8 cellular contexts compared by ENCODE assay signal in the genomic region with DNA sequence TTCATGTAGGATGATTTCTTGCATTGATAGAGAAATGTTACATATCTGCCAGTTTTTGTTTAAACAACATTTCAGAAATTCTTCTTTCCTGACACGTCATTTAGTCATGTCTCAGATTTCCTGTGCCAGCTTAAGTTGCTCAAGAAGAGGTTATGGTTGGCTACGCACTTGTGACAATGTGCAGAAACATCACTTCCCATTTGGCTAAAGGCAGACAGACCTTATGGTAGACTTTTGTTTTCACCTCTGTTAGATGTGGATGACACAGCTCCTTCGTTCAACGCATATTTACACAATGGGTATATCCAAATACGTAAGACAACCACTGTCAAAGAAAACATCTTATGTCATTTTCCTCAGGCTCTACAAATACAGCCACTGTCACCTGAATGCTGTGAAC.
DNase-seq lines count a peak whose midpoint lies in the region; ATAC-seq and TF ChIP-seq lines count a peak whose summit lies in the region.

No MANE protein-coding gene starts in this region.

- H3K27ac ChIP-seq in OCI-LY3 (ENCODE audit: low read length) (peak overlapping the region; percentile 30; the same call in 1 of the 2 replicates), fibroblast of lung (ENCODE audit: insufficient read depth, low read length) (peak overlapping the region; percentile 82), gastrocnemius medialis (peak overlapping the region in 3 of 4 donors; percentile 18 to 32 (median 20))

- peak; percentile 87 to 95 for DNase-seq in fibroblast of lung (ENCODE audit: low read depth in 2 of 2)
- DNase-seq in gastrocnemius medialis, result peak; percentile 9 to 23
- no peak for DNase-seq in activated CD4-positive, alpha-beta T cell treated with anti-CD3 and anti-CD28 coated beads for 36 hours
- no peak for DNase-seq in NCI-H526 (lab: John Stamatoyannopoulos, UW)
- DNase-seq in DMS79 (lab: John Stamatoyannopoulos, UW), result no peak

- no peaks in the 10 kb centered on the region for H3K9me3 Mint-ChIP-seq in activated CD4-positive, alpha-beta T cell treated with anti-CD3 and anti-CD28 coated beads for 36 hours (ENCODE audit: low read depth)

- H4K20me1 ChIP-seq in OCI-LY3 (ENCODE audit: insufficient read depth, low read length), result no peaks in the 10 kb centered on the region
- no peaks in the 10 kb centered on the region for H4K20me1 ChIP-seq in fibroblast of lung (ENCODE audit: control insufficient read depth, extremely low read depth, insufficient read depth, low read length)

- H2AFZ ChIP-seq in OCI-LY3 (ENCODE audit: low read depth, low read length), result no peak overlapping the region
- H2AFZ ChIP-seq in fibroblast of lung (ENCODE audit: low read length), result no peak overlapping the region

- no peak overlapping the region for H3K4me3 Mint-ChIP-seq in activated CD4-positive, alpha-beta T cell treated with anti-CD3 and anti-CD28 coated beads for 36 hours

- H3K4me1 ChIP-seq in OCI-LY3 (ENCODE audit: low read length), result peaks cover 51% of the 10 kb centered on the region
- H3K4me1 ChIP-seq in fibroblast of lung (ENCODE audit: control insufficient read depth, extremely low read depth, insufficient read depth, low read length), result peaks cover 4% of the 10 kb centered on the region
- H3K4me1 ChIP-seq in gastrocnemius medialis, result peaks cover 0 to 30% of the 10 kb centered on the region in 2 donors

- in situ Hi-C loops in gastrocnemius medialis (cut with MboI; ENCODE audit: low sequenced_read_pairs in 4 of 4), result no loop called here

- TF ChIP-seq CTCF in OCI-LY3 (IDR thresholded peaks at IDR 0.05; ENCODE audit: low read depth, low read length) (no peak), fibroblast of lung (conservative IDR thresholded peaks at IDR 0.05 in 1 of 2, IDR thresholded peaks at IDR 0.05 in 1 of 2; ENCODE audit: low read depth in 1 of 2, low read length in 2 of 2) (no peak), gastrocnemius medialis (IDR thresholded peaks at IDR 0.05 in 4 of 5, conservative IDR thresholded peaks at IDR 0.05 in 1 of 5) (no peak)

- peak overlapping the region; percentile 46 for H3K4me3 ChIP-seq in OCI-LY3 (ENCODE audit: low read length)
- peak overlapping the region; percentile 16 to 41 (median 19) for H3K4me3 ChIP-seq in fibroblast of lung (replicated peaks in 1 of 4; ENCODE audit: control extremely low read depth in 1 of 4, insufficient read depth in 1 of 4, low read depth in 3 of 4, low read length in 4 of 4)
- H3K4me3 ChIP-seq in gastrocnemius medialis, result peak overlapping the region in 1 of 4 donors; percentile 6

- no peaks in the 10 kb centered on the region for H3K9me3 ChIP-seq in OCI-LY3 (ENCODE audit: insufficient read depth, low read length)
- H3K9me3 ChIP-seq in fibroblast of lung (ENCODE audit: control insufficient read depth, insufficient read depth, low read depth, low read length), result no peaks in the 10 kb centered on the region
- H3K9me3 ChIP-seq in gastrocnemius medialis, result no peaks in the 10 kb centered on the region

- no peak for TF ChIP-seq POLR2A in gastrocnemius medialis (IDR thresholded peaks at IDR 0.05)

- no peaks in the 10 kb centered on the region for H3K79me2 ChIP-seq in OCI-LY3 (ENCODE audit: low read length)
- peaks cover 2% of the 10 kb centered on the region for H3K79me2 ChIP-seq in fibroblast of lung (ENCODE audit: control insufficient read depth, insufficient read depth, low read length)

- no peaks in the 10 kb centered on the region for H3K36me3 ChIP-seq in OCI-LY3 (replicated peaks; ENCODE audit: low read depth, low read length)
- H3K36me3 ChIP-seq in fibroblast of lung (ENCODE audit: control insufficient read depth, insufficient read depth, low read length), result no peaks in the 10 kb centered on the region
- no peaks in the 10 kb centered on the region for H3K36me3 ChIP-seq in gastrocnemius medialis

- CTCF ChIA-PET in activated CD4-positive, alpha-beta T cell treated with anti-CD3 and anti-CD28 coated beads for 36 hours (lab: Charles Lee), result interaction anchor here (0.6 to 1.0 kb wide), 2 partner anchors 14 to 20 kb away, joined by 4 read pairs; no protein-coding TSS in a partner anchor

- H3K4me2 ChIP-seq in OCI-LY3 (ENCODE audit: low read length), result peak overlapping the region; percentile 75
- peak overlapping the region; percentile 81 for H3K4me2 ChIP-seq in fibroblast of lung (ENCODE audit: extremely low read depth, insufficient read depth, low read length)

- H3K27me3 Mint-ChIP-seq in activated CD4-positive, alpha-beta T cell treated with anti-CD3 and anti-CD28 coated beads for 36 hours, result peaks cover 18% of the 10 kb centered on the region

- H3K4me1 Mint-ChIP-seq in activated CD4-positive, alpha-beta T cell treated with anti-CD3 and anti-CD28 coated beads for 36 hours, result peaks cover 3% of the 10 kb centered on the region

- peak overlapping the region; percentile 4; the same call in 1 of the 2 replicates for H3K9ac ChIP-seq in OCI-LY3 (ENCODE audit: low read length)
- peak overlapping the region; percentile 39 for H3K9ac ChIP-seq in fibroblast of lung (ENCODE audit: insufficient read depth, low read length)

- intact Hi-C loops in gastrocnemius medialis (cut with DNase I; ENCODE audit: low total_unique reads), result loop anchor here (5.0 kb wide), 1 partner anchor 52 kb away; no protein-coding TSS in a partner anchor
- intact Hi-C loops in activated CD4-positive, alpha-beta T cell treated with anti-CD3 and anti-CD28 coated beads for 36 hours (cut with DNase I, micrococcal nuclease), result loop anchor here in 1 of 2 experiments (10.0 kb wide), 1 partner anchor 326 kb away; no protein-coding TSS in a partner anchor

- H3K27me3 ChIP-seq in OCI-LY3 (ENCODE audit: low read depth, low read length) (peaks cover 8% of the 10 kb centered on the region), fibroblast of lung (ENCODE audit: control insufficient read depth, insufficient read depth, low read length) (no peaks in the 10 kb centered on the region), gastrocnemius medialis (no peaks in the 10 kb centered on the region)

- H3K27ac Mint-ChIP-seq in activated CD4-positive, alpha-beta T cell treated with anti-CD3 and anti-CD28 coated beads for 36 hours, result no peak overlapping the region

- no peaks in the 10 kb centered on the region for H3K36me3 Mint-ChIP-seq in activated CD4-positive, alpha-beta T cell treated with anti-CD3 and anti-CD28 coated beads for 36 hours (ENCODE audit: low read depth)

- ATAC-seq in GM19023 (IDR thresholded peaks at IDR 0.05; ENCODE audit: unreplicated experiment) (peak; percentile 73), HG02981 (IDR thresholded peaks at IDR 0.05; ENCODE audit: unreplicated experiment) (peak; percentile 84), gastrocnemius medialis (peak; percentile 55 to 63)
- ATAC-seq in activated CD4-positive, alpha-beta T cell treated with anti-CD3 and anti-CD28 coated beads for 36 hours, result no peak

- POLR2A ChIA-PET in activated CD4-positive, alpha-beta T cell treated with anti-CD3 and anti-CD28 coated beads for 36 hours (lab: Charles Lee), result no interaction called here

Comparison
In these comparisons a context has a peak if more than half of its experiments do, and no peak if none do; other contexts are left out.
1. H3K27ac ChIP-seq: peak in every context shown above with its lines; median percentile 82 in fibroblast of lung; 30 in OCI-LY3; 20 in gastrocnemius medialis.
2. DNase-seq: peak in fibroblast of lung (2 of 2) and gastrocnemius medialis (2 of 2); none in activated CD4-positive, alpha-beta T cell treated with anti-CD3 and anti-CD28 coated beads for 36 hours (single experiment), NCI-H526 (0 of 2) and DMS79 (single experiment).